ENCODE assay signal across 19 cellular contexts in the genomic region with DNA sequence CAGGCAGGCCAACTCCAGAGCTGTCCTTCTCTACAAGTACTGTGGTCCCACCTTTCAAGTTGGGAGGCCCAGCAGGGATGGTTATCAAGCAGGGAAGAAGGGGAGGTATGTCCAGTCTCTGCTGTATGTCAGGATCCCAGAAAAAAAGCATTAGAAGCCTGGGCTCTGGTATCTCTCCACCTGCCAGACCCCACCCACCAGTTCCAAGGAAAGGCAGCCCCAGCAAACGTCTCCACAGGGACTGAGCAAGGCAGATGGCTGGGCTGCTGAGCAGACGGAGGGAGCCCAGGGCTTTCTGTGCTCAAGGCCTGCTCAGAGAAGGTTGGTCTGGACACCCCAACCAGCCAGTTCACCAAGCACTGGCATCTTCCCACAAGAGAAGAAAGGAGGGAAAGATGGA.
DNase-seq lines count a peak whose midpoint lies in the region; ATAC-seq and TF ChIP-seq lines count a peak whose summit lies in the region.
"Had no signal": no experiment of that assay in that cellular context is flagged by ENCODE, and none has a peak within 500 bp of the region (broad histone marks: within the 10 kb centered on the region; RNA-seq: fewer than 3 reads in every experiment).

No MANE protein-coding gene starts in this region.

- no peaks in the 10 kb centered on the region for H3K36me3 Mint-ChIP-seq in activated CD8-positive, alpha-beta memory T cell treated with anti-CD3 and anti-CD28 coated beads, Interleukin-2, amount 10 ng/mL, durations not matched to agents 7 days and 5 days
- peaks cover 12% of the 10 kb centered on the region for H3K36me3 Mint-ChIP-seq in glutamatergic neuron (ENCODE audit: unreplicated experiment)
- H3K36me3 Mint-ChIP-seq: CD4-positive, CD25-positive, alpha-beta regulatory T cell; CD8-positive, alpha-beta memory T cell had no signal

- no peak overlapping the region for H3K4me3 Mint-ChIP-seq in activated CD8-positive, alpha-beta memory T cell treated with anti-CD3 and anti-CD28 coated beads, Interleukin-2, amount 10 ng/mL, durations not matched to agents 7 days and 5 days
- H3K4me3 Mint-ChIP-seq in glutamatergic neuron (ENCODE audit: unreplicated experiment): peak overlapping the region; percentile 78
- H3K4me3 Mint-ChIP-seq: B cell; CD4-positive, CD25-positive, alpha-beta regulatory T cell; CD8-positive, alpha-beta memory T cell; HFFc6 had no signal

- no peaks in the 10 kb centered on the region for H3K4me1 Mint-ChIP-seq in activated CD8-positive, alpha-beta memory T cell treated with anti-CD3 and anti-CD28 coated beads, Interleukin-2, amount 10 ng/mL, durations not matched to agents 7 days and 5 days
- peaks cover 21% of the 10 kb centered on the region for H3K4me1 Mint-ChIP-seq in glutamatergic neuron (ENCODE audit: low read depth, unreplicated experiment)
- H3K4me1 Mint-ChIP-seq: CD4-positive, CD25-positive, alpha-beta regulatory T cell; CD8-positive, alpha-beta memory T cell had no signal

- H3K27ac Mint-ChIP-seq in activated CD8-positive, alpha-beta memory T cell treated with anti-CD3 and anti-CD28 coated beads, Interleukin-2, amount 10 ng/mL, durations not matched to agents 7 days and 5 days: no peak overlapping the region
- peak overlapping the region; percentile 93 for H3K27ac Mint-ChIP-seq in glutamatergic neuron (ENCODE audit: unreplicated experiment)
- H3K27ac Mint-ChIP-seq: B cell; CD4-positive, CD25-positive, alpha-beta regulatory T cell; HFFc6 had no signal

- TF ChIP-seq CTCF in glutamatergic neuron (IDR thresholded peaks at IDR 0.05; ENCODE audit: partially characterized antibody, unreplicated experiment): no peak

- no peaks in the 10 kb centered on the region for H3K9me3 Mint-ChIP-seq in activated CD8-positive, alpha-beta memory T cell treated with anti-CD3 and anti-CD28 coated beads, Interleukin-2, amount 10 ng/mL, durations not matched to agents 7 days and 5 days (ENCODE audit: low read depth)
- peaks cover 19% of the 10 kb centered on the region for H3K9me3 Mint-ChIP-seq in glutamatergic neuron (ENCODE audit: unreplicated experiment)
- H3K9me3 Mint-ChIP-seq: HFFc6 had no signal

- H3K27me3 Mint-ChIP-seq in activated CD8-positive, alpha-beta memory T cell treated with anti-CD3 and anti-CD28 coated beads, Interleukin-2, amount 10 ng/mL, durations not matched to agents 7 days and 5 days: peaks cover 46% of the 10 kb centered on the region
- peaks cover 19% of the 10 kb centered on the region for H3K27me3 Mint-ChIP-seq in glutamatergic neuron (ENCODE audit: unreplicated experiment)

- peak; percentile 14 for DNase-seq in activated CD8-positive, alpha-beta memory T cell treated with anti-CD3 and anti-CD28 coated beads, Interleukin-2, amount 10 ng/mL, durations not matched to agents 7 days and 5 days
- DNase-seq in activated CD8-positive, alpha-beta memory T cell treated with anti-CD3 and anti-CD28 coated beads, Interleukin-2, amount 50 U/mL, for 48 hours: no peak
- DNase-seq in NCI-H2171 treated with DMSO at 0.1 percent for 48 hours (lab: John Stamatoyannopoulos, UW) (peak; percentile 67), glutamatergic neuron (peak; percentile 44), NCI-H1694 (lab: John Stamatoyannopoulos, UW) (no peak), NCI-H524 treated with DMSO at 0.1 percent for 48 hours (lab: John Stamatoyannopoulos, UW) (no peak)
- DNase-seq in stimulated activated CD8-positive, alpha-beta memory T cell treated with anti-CD3 and anti-CD28 coated beads, Interleukin-4, amount 100 ng/mL, for 48 hours: peak; percentile 2
- DNase-seq: C1 segment of cervical spinal cord; CD4-positive, CD25-positive, alpha-beta regulatory T cell; CD8-positive, alpha-beta memory T cell; COR-L47; DMS153; DMS79; GDM1; GOT3; H7; HFFc6 had no signal

- no peak for ATAC-seq in activated CD8-positive, alpha-beta memory T cell treated with anti-CD3 and anti-CD28 coated beads, Interleukin-2, amount 10 ng/mL, durations not matched to agents 7 days and 5 days
- ATAC-seq: HCT116 had no signal

- CTCF ChIA-PET in activated CD8-positive, alpha-beta memory T cell treated with anti-CD3 and anti-CD28 coated beads, Interleukin-2, amount 10 ng/mL, durations not matched to agents 7 days and 5 days (lab: Charles Lee): no interaction called here

Comparison
In these comparisons a context has a peak if more than half of its experiments do, and no peak if none do; other contexts are left out.
1. DNase-seq: peak in activated CD8-positive, alpha-beta memory T cell treated with anti-CD3 and anti-CD28 coated beads, Interleukin-2, amount 10 ng/mL, durations not matched to agents 7 days and 5 days (single experiment), NCI-H2171 treated with DMSO at 0.1 percent for 48 hours (single experiment), glutamatergic neuron (single experiment) and stimulated activated CD8-positive, alpha-beta memory T cell treated with anti-CD3 and anti-CD28 coated beads, Interleukin-4, amount 100 ng/mL, for 48 hours (single experiment); none in activated CD8-positive, alpha-beta memory T cell treated with anti-CD3 and anti-CD28 coated beads, Interleukin-2, amount 50 U/mL, for 48 hours (single experiment), NCI-H1694 (single experiment) and NCI-H524 treated with DMSO at 0.1 percent for 48 hours (single experiment).